Comparison of ENCODE assay signal across 8 cellular contexts in genomic region chr17:35119370-35120185, GRCh38. TPM values are rescaled to one million over a fixed set of nuclear protein-coding genes. Genes with fewer than 3 reads are reported as not detected.
A peak's percentile ranks its signal among the peaks of the same experiment; 100 is the strongest.
DNase-seq lines count a peak whose midpoint lies in the region; ATAC-seq and TF ChIP-seq lines count a peak whose summit lies in the region.

RAD51D (minus strand) TSS chr17:35119860; CDS start chr17:35119613, 247 bp downstream.

- H3K4me1 Mint-ChIP-seq in T-helper 1 cell treated with Interleukin-12 subunit alpha and Interleukin-12 subunit beta and Interleukin-4 antibody, amounts not matched to agents 30 μg/mL and 1 μg/mL, for 36 hours (ENCODE audit: low read depth), result peaks cover 32% of the 10 kb centered on the region

- no peaks in the 10 kb centered on the region for H3K4me1 ChIP-seq in prostate gland (replicated peaks)
- H3K4me1 ChIP-seq in urinary bladder (ENCODE audit: insufficient read depth), result no peaks in the 10 kb centered on the region

- H3K27ac Mint-ChIP-seq in T-helper 1 cell treated with Interleukin-12 subunit alpha and Interleukin-12 subunit beta and Interleukin-4 antibody, amounts not matched to agents 30 μg/mL and 1 μg/mL, for 36 hours, result peak within 1 kb of the TSS; percentile 94

- H3K36me3 Mint-ChIP-seq in T-helper 1 cell treated with Interleukin-12 subunit alpha and Interleukin-12 subunit beta and Interleukin-4 antibody, amounts not matched to agents 30 μg/mL and 1 μg/mL, for 36 hours (ENCODE audit: low read depth), result peaks cover 10% of the 10 kb centered on the region

- no peaks in the 10 kb centered on the region for H3K9me3 Mint-ChIP-seq in T-helper 1 cell treated with Interleukin-12 subunit alpha and Interleukin-12 subunit beta and Interleukin-4 antibody, amounts not matched to agents 30 μg/mL and 1 μg/mL, for 36 hours

- peak within 1 kb of the TSS; percentile 97 for H3K4me3 Mint-ChIP-seq in T-helper 1 cell treated with Interleukin-12 subunit alpha and Interleukin-12 subunit beta and Interleukin-4 antibody, amounts not matched to agents 30 μg/mL and 1 μg/mL, for 36 hours

- peak; percentile 87 for TF ChIP-seq CTCF in GM12865 (IDR thresholded peaks at IDR 0.05; ENCODE audit: insufficient read depth, low read depth, low read length, missing control alignments)
- TF ChIP-seq CTCF in prostate gland (IDR thresholded peaks at IDR 0.05), result peak; percentile 94 to 99 (median 96)

- no peaks in the 10 kb centered on the region for H3K27me3 Mint-ChIP-seq in T-helper 1 cell treated with Interleukin-12 subunit alpha and Interleukin-12 subunit beta and Interleukin-4 antibody, amounts not matched to agents 30 μg/mL and 1 μg/mL, for 36 hours (ENCODE audit: low read depth)

- peak; percentile 18 for TF ChIP-seq POLR2A in prostate gland (IDR thresholded peaks at IDR 0.05)

- peak; percentile 88 for DNase-seq in GM12865 (ENCODE audit: low read depth)
- DNase-seq in NCI-H1436 treated with DMSO at 0.1 percent for 48 hours (lab: John Stamatoyannopoulos, UW), result peak; percentile 49
- DNase-seq in amniotic stem cell (lab: John Stamatoyannopoulos, UW), result peak; percentile 39
- DNase-seq in left ventricle myocardium superior, result peak; percentile 88
- peak; percentile 42 for DNase-seq in prostate gland (ENCODE audit: low spot score)

- no peaks in the 10 kb centered on the region for H3K27me3 ChIP-seq in prostate gland (replicated peaks; ENCODE audit: insufficient read depth)

- intact Hi-C loops in left ventricle myocardium superior (cut with micrococcal nuclease), result loop anchor here (5.0 to 10.0 kb wide), 2 partner anchors 115 to 577 kb away; no protein-coding TSS in a partner anchor
- intact Hi-C loops in prostate gland (cut with DNase I), result loop anchor here (5.0 kb wide), 2 partner anchors 577 to 697 kb away; no protein-coding TSS in a partner anchor

- H3K27ac ChIP-seq in prostate gland, result peak within 1 kb of the TSS; percentile 53 to 61
- no peak within 1 kb of the TSS for H3K27ac ChIP-seq in urinary bladder (ENCODE audit: low read depth)

- peak within 1 kb of the TSS; percentile 96 for H3K4me3 ChIP-seq in GM12865 (ENCODE audit: low read depth, low read length)
- peak within 1 kb of the TSS; percentile 57 to 64 for H3K4me3 ChIP-seq in prostate gland
- H3K4me3 ChIP-seq in urinary bladder (ENCODE audit: low read depth, low read length), result peak within 1 kb of the TSS; percentile 72

- under 1% methylated on average over 68 of the region's 72 CpGs for WGBS in prostate gland
- WGBS in urinary bladder, result under 1% methylated on average over 72 of the region's 72 CpGs

- H3K36me3 ChIP-seq in prostate gland (no peaks in the 10 kb centered on the region), urinary bladder (ENCODE audit: insufficient read depth) (no peaks in the 10 kb centered on the region)

- ATAC-seq in HG02763 (IDR thresholded peaks at IDR 0.05; ENCODE audit: unreplicated experiment), result peak; percentile 80
- peak; percentile 98 for ATAC-seq in left ventricle myocardium superior

- H3K9me3 ChIP-seq in prostate gland, result no peaks in the 10 kb centered on the region

RNA-seq across cellular contexts. Expression of gene RAD51D, which starts in this region (rescaled TPM):
- 6.4 TPM for total RNA-seq in left ventricle myocardium superior
- total RNA-seq in prostate gland, result 10 to 100 TPM in 1 of 2 donors, 1 to 10 TPM in 1; 9.9 to 12.0 TPM
- total RNA-seq in urinary bladder, result 6.4 TPM
- polyA plus RNA-seq in urinary bladder, result 12.0 TPM
